18 cellular contexts compared by ENCODE assay signal in genomic region chr18:58146099-58146498, GRCh38.
"Had no signal": no experiment of that assay in that cellular context is flagged by ENCODE, and none has a peak within 500 bp of the region (broad histone marks: within the 10 kb centered on the region; RNA-seq: fewer than 3 reads in every experiment).

No MANE protein-coding gene starts in this region.

- H3K4me3 Mint-ChIP-seq: endodermal cell; naive thymus-derived CD4-positive, alpha-beta T cell; stimulated activated naive CD8-positive, alpha-beta T cell treated with anti-CD3 and anti-CD28 coated beads, Interleukin-15, Interleukin-2, amounts not matched to agents 100 ng/mL and 50 ng/mL, for 24 hours had no signal

- ATAC-seq: naive thymus-derived CD4-positive, alpha-beta T cell; sciatic nerve had no signal

- H3K4me1 Mint-ChIP-seq: naive thymus-derived CD4-positive, alpha-beta T cell had no signal

- H3K9me3 Mint-ChIP-seq: stimulated activated naive CD8-positive, alpha-beta T cell treated with anti-CD3 and anti-CD28 coated beads, Interleukin-15, Interleukin-2, amounts not matched to agents 100 ng/mL and 50 ng/mL, for 24 hours had no signal

- H3K36me3 ChIP-seq: neutrophil, spleen, upper lobe of left lung, uterus had no signal

- H3K36me3 Mint-ChIP-seq: naive thymus-derived CD4-positive, alpha-beta T cell had no signal

- H3K27ac ChIP-seq: coronary artery, neutrophil, spleen, upper lobe of left lung, uterus had no signal

- H3K27me3 ChIP-seq: hepatocyte, neutrophil, spleen, upper lobe of left lung, uterus had no signal

- H3K27ac Mint-ChIP-seq: endodermal cell; naive thymus-derived CD4-positive, alpha-beta T cell; stimulated activated naive CD8-positive, alpha-beta T cell treated with anti-CD3 and anti-CD28 coated beads, Interleukin-15, Interleukin-2, amounts not matched to agents 100 ng/mL and 50 ng/mL, for 24 hours had no signal

- H3K9me3 ChIP-seq: neutrophil, upper lobe of left lung, uterus had no signal

- DNase-seq: effector CD4-positive, alpha-beta T cell; endodermal cell; foreskin melanocyte; head of caudate nucleus; kidney glomerular epithelial cell; naive thymus-derived CD4-positive, alpha-beta T cell; spleen; stimulated activated CD4-positive, alpha-beta T cell treated with anti-CD3 and anti-CD28 coated beads, Interleukin-15, amount 100 ng/mL, for 24 hours; stimulated activated CD4-positive, alpha-beta T cell treated with anti-CD3 and anti-CD28 coated beads, Interleukin-1b, Interleukin-23, amount 100 ng/mL, for 48 hours; stimulated activated CD4-positive, alpha-beta T cell treated with anti-CD3 and anti-CD28 coated beads, Interleukin-4, amount 100 ng/mL, for 24 hours; substantia nigra; uterus had no signal

- H3K4me3 ChIP-seq: coronary artery, hepatocyte, spleen, upper lobe of left lung, uterus had no signal

- H3K4me1 ChIP-seq: uterus had no signal
